Comparison of ENCODE assay signal across 8 cellular contexts in the genomic region with DNA sequence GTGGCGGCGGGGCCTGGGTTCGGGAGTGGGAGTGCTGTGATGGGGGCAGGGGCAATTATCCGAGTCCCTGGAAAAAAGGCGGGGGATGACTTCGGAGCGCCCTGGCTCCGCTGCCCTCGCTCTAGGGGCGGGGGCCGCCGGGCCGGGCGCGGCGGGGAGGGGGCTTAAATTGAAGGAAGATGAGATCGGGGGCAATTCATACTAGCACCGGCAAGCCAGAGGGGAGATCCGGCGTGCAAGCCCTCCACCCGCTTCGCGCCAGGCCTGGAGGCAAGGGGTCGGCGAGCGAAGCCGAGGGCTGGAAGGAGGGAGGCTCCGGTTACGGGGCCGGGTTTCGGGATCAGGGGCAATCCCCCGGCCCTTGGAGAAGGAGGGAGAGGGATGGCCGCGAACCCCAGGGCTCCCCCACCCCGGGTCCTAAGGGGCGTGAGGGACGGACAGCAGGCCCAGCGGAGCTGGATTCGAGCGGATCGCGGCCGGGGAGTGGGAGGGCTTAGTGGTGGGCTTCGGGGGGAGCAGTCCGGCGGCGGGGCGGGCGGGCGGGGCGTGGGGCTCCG. TPM values are rescaled to one million over a fixed set of nuclear protein-coding genes. Genes with fewer than 3 reads are reported as not detected.
DNase-seq lines count a peak whose midpoint lies in the region; ATAC-seq, FAIRE-seq and TF ChIP-seq lines count a peak whose summit lies in the region.
"Had no signal": no experiment of that assay in that cellular context is flagged by ENCODE, and none has a peak within 500 bp of the region (broad histone marks: within the 10 kb centered on the region; RNA-seq: fewer than 3 reads in every experiment).

No MANE protein-coding gene starts in this region.

- WGBS in pancreas, 2 donors: 1 to 33% methylated on average over 33 to 43 of the region's 52 CpGs

- H3K4me3 ChIP-seq in HCT116 (replicated peaks in 1 of 2; ENCODE audit: low read depth in 1 of 2, low read length in 2 of 2): no peak overlapping the region
- no peak overlapping the region for H3K4me3 ChIP-seq in colonic mucosa
- H3K4me3 ChIP-seq in pancreas: peak overlapping the region in 1 of 4 donors; percentile 26
- no peak overlapping the region for H3K4me3 ChIP-seq in vagina

- DNase-seq in EL (peak; percentile 18), HCT116 (ENCODE audit: low read depth, low spot score) (no peak), colonic mucosa (peak; percentile 28), pancreas (peak in 5 of 6 donors; percentile 14 to 84 (median 35)), vagina (ENCODE audit: extremely low spot score in 2 of 2) (no peak)
- DNase-seq: NCI-H2029 treated with DMSO at 0.1 percent for 48 hours had no signal

- no peak for FAIRE-seq in pancreas (lab: Jason Lieb, UNC)

- H3K79me2 ChIP-seq in HCT116 (ENCODE audit: insufficient read depth, low read length): peaks cover 35% of the 10 kb centered on the region

- intact Hi-C loops in HCT116 (cut with micrococcal nuclease): loop anchor here (2.0 kb wide), 1 partner anchor 53 kb away; no protein-coding TSS in a partner anchor
- intact Hi-C loops in colonic mucosa (cut with DNase I): no loop called here
- intact Hi-C loops in pancreas (cut with DNase I): no loop called here
- intact Hi-C loops in vagina (cut with DNase I): no loop called here

- TF ChIP-seq RAD21 in HCT116 (IDR thresholded peaks at IDR 0.05; ENCODE audit: low read depth): no peak

- 0 out of 2 replicates have a peak, but pooled peaks cover 3% of the 10 kb centered on the region for H4K20me1 ChIP-seq in HCT116 (ENCODE audit: insufficient read depth)

- H3K9me3 ChIP-seq in HCT116 (ENCODE audit: control insufficient read depth in 1 of 2, insufficient read depth in 1 of 2, low read depth in 1 of 2, low read length in 2 of 2) (no peaks in the 10 kb centered on the region), colonic mucosa (no peaks in the 10 kb centered on the region), pancreas (no peaks in the 10 kb centered on the region), vagina (no peaks in the 10 kb centered on the region)

- RAD21 ChIA-PET in HCT116 (lab: Charles Lee; ENCODE audit: low non-redundant PET in 1 of 2, low total read pairs in 2 of 2, uncharacterized antibody in 2 of 2, unreplicated experiment in 2 of 2): no interaction called here

- H3K4me1 ChIP-seq in HCT116 (ENCODE audit: control insufficient read depth in 1 of 2, insufficient read depth in 2 of 2, low read length in 2 of 2): peaks cover 0 to 7% of the 10 kb centered on the region in 2 experiments; a peak in 1 of 4 replicates
- H3K4me1 ChIP-seq in colonic mucosa: no peaks in the 10 kb centered on the region
- peaks cover 0 to 3% (median 0%) of the 10 kb centered on the region in 3 donors for H3K4me1 ChIP-seq in pancreas
- H3K4me1 ChIP-seq in vagina: peaks cover 7% of the 10 kb centered on the region

- no TSS peak for BruUV-seq in HCT116 (replicated peaks; lab: Mats Ljungman, UMichigan)

- no peaks in the 10 kb centered on the region for H3K27me3 ChIP-seq in HCT116 (ENCODE audit: insufficient read depth, low read length)
- no peaks in the 10 kb centered on the region for H3K27me3 ChIP-seq in colonic mucosa
- H3K27me3 ChIP-seq in pancreas: no peaks in the 10 kb centered on the region
- no peaks in the 10 kb centered on the region for H3K27me3 ChIP-seq in vagina

- POLR2A ChIA-PET in HCT116 (lab: Charles Lee): no interaction called here

- no peak overlapping the region for H3K4me2 ChIP-seq in HCT116 (ENCODE audit: low read length)

- H3K9ac ChIP-seq in HCT116 (ENCODE audit: low read length): no peak overlapping the region
- H3K9ac ChIP-seq in colonic mucosa (ENCODE audit: low read depth in 2 of 2, low read length in 2 of 2): peak overlapping the region in 1 of 2 donors; percentile 50

- no peak for TF ChIP-seq CTCF in HCT116 (IDR thresholded peaks at IDR 0.05 in 2 of 3, conservative IDR thresholded peaks at IDR 0.05 in 1 of 3; ENCODE audit: borderline replicate concordance in 1 of 3, insufficient read depth in 1 of 3, low read depth in 2 of 3, low read length in 2 of 3)
- no peak for TF ChIP-seq CTCF in colonic mucosa (IDR thresholded peaks at IDR 0.05)
- TF ChIP-seq CTCF in pancreas (IDR thresholded peaks at IDR 0.05): no peak
- no peak for TF ChIP-seq CTCF in vagina (IDR thresholded peaks at IDR 0.05)

- H3K9me2 ChIP-seq in HCT116 (ENCODE audit: insufficient read depth): no peaks in the 10 kb centered on the region

- 0 out of 2 replicates have a peak, but pooled peaks have one; percentile 3 for ATAC-seq in HCT116
- ATAC-seq in pancreas: no peak
- ATAC-seq in GM21528 (IDR thresholded peaks at IDR 0.05; ENCODE audit: low FRiP score, unreplicated experiment): no peak
- no peak for ATAC-seq in GM21423 (IDR thresholded peaks at IDR 0.05; ENCODE audit: unreplicated experiment)

- no peak overlapping the region for H2AFZ ChIP-seq in HCT116 (ENCODE audit: low read depth, low read length, poor library complexity, severe bottlenecking)

- H3K36me3 ChIP-seq in HCT116 (ENCODE audit: control insufficient read depth in 1 of 2, insufficient read depth in 2 of 2, low read length in 2 of 2): no peaks in the 10 kb centered on the region
- H3K36me3 ChIP-seq in colonic mucosa: no peaks in the 10 kb centered on the region
- no peaks in the 10 kb centered on the region for H3K36me3 ChIP-seq in pancreas
- no peaks in the 10 kb centered on the region for H3K36me3 ChIP-seq in vagina

- CTCF ChIA-PET in HCT116 (lab: Charles Lee): no interaction called here

- no peak overlapping the region for H3K27ac ChIP-seq in HCT116 (ENCODE audit: low read depth, low read length)
- no peak overlapping the region for H3K27ac ChIP-seq in colonic mucosa
- H3K27ac ChIP-seq in pancreas: no peak overlapping the region
- no peak overlapping the region for H3K27ac ChIP-seq in vagina

- TF ChIP-seq POLR2A in HCT116 (IDR thresholded peaks at IDR 0.05; ENCODE audit: borderline replicate concordance, extremely low read depth, insufficient read depth, insufficient read length) (no peak), vagina (IDR thresholded peaks at IDR 0.05) (no peak)

TF ChIP-seq in HCT116, 20 proteins besides CTCF, POLR2A, EP300 and RAD21:
- no peak for TF ChIP-seq ZNF274 (IDR thresholded peaks at IDR 0.05; ENCODE audit: low read depth, low read length)
- TF ChIP-seq, protein P1, sequence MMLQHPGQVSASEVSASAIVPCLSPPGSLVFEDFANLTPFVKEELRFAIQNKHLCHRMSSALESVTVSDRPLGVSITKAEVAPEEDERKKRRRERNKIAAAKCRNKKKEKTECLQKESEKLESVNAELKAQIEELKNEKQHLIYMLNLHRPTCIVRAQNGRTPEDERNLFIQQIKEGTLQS (IDR thresholded peaks at IDR 0.05): no peak
- TF ChIP-seq YY1 (IDR thresholded peaks at IDR 0.05; ENCODE audit: extremely low read depth, insufficient replicate concordance, low read depth, low read length): no peak
- TF ChIP-seq SIN3A (IDR thresholded peaks at IDR 0.05; ENCODE audit: low read depth): no peak
- no peak for TF ChIP-seq TCF7L2 (IDR thresholded peaks at IDR 0.05; ENCODE audit: borderline replicate concordance, extremely low read depth, insufficient read depth, insufficient read length)
- TF ChIP-seq ELF1 (IDR thresholded peaks at IDR 0.05; ENCODE audit: borderline replicate concordance, low read depth): no peak
- TF ChIP-seq FOSL1 (IDR thresholded peaks at IDR 0.05; ENCODE audit: low read depth): no peak
- TF ChIP-seq EZH2phosphoT487 (IDR thresholded peaks at IDR 0.05; ENCODE audit: borderline replicate concordance): no peak
- TF ChIP-seq SRF (IDR thresholded peaks at IDR 0.05; ENCODE audit: low read depth): no peak

RNA-seq across cellular contexts. Expression of a gene that starts 1.2 kb away (rescaled TPM):
- total RNA-seq in HCT116 (2021; ENCODE audit: unreplicated experiment) (30.8 TPM), colonic mucosa (10 to 100 TPM in 1 of 2 donors, 1 to 10 TPM in 1; 8.3 to 14.4 TPM), pancreas (10 to 100 TPM in 1 of 6 donors, 1 to 10 TPM in 5; 3.5 to 11.1 (median 6.0) TPM), vagina (6.1 TPM)
- 14.7 and 16.5 TPM in 2 replicates for polyA plus RNA-seq in HCT116 (2012)
- polyA plus RNA-seq in pancreas: 1 to 10 TPM; 1.7 to 3.7 TPM

Comparison
In these comparisons a context has a peak if more than half of its experiments do, and no peak if none do; other contexts are left out.
1. DNase-seq: peak in EL (single experiment), colonic mucosa (single experiment) and pancreas (5 of 6); none in HCT116 (single experiment) and vagina (0 of 2).